Comparison of ENCODE assay signal across 1 cellular context in the genomic region with DNA sequence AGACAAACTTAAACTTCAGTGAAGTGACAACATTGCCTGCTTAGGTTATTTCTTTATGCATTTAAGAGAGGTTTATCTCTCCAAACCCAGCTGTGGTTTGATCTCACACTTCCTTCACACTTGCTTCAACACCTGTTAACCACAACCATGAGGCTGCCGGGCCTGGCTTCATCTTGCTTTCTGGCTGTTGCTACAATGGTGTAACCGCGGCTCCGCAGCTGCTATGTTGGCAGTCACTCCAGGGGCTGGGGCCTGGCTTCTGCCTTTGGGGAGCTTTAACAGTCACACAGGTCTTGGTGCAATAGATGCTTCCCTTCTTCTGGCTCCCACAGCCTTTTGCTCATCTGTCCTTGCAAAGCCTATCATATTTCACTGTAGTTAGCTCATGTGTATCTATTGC.
TF ChIP-seq lines count a peak whose summit lies in the region.

No MANE protein-coding gene starts in this region.

TF ChIP-seq in GM23338, 12 proteins besides CTCF, POLR2A, EP300 and RAD21 (continued from another document):
- TF ChIP-seq POLR2AphosphoS5 (IDR thresholded peaks at IDR 0.05; ENCODE audit: low read depth): no peak
- TF ChIP-seq NANOG (IDR thresholded peaks at IDR 0.05; ENCODE audit: borderline replicate concordance): no peak
- TF ChIP-seq, protein P1, sequence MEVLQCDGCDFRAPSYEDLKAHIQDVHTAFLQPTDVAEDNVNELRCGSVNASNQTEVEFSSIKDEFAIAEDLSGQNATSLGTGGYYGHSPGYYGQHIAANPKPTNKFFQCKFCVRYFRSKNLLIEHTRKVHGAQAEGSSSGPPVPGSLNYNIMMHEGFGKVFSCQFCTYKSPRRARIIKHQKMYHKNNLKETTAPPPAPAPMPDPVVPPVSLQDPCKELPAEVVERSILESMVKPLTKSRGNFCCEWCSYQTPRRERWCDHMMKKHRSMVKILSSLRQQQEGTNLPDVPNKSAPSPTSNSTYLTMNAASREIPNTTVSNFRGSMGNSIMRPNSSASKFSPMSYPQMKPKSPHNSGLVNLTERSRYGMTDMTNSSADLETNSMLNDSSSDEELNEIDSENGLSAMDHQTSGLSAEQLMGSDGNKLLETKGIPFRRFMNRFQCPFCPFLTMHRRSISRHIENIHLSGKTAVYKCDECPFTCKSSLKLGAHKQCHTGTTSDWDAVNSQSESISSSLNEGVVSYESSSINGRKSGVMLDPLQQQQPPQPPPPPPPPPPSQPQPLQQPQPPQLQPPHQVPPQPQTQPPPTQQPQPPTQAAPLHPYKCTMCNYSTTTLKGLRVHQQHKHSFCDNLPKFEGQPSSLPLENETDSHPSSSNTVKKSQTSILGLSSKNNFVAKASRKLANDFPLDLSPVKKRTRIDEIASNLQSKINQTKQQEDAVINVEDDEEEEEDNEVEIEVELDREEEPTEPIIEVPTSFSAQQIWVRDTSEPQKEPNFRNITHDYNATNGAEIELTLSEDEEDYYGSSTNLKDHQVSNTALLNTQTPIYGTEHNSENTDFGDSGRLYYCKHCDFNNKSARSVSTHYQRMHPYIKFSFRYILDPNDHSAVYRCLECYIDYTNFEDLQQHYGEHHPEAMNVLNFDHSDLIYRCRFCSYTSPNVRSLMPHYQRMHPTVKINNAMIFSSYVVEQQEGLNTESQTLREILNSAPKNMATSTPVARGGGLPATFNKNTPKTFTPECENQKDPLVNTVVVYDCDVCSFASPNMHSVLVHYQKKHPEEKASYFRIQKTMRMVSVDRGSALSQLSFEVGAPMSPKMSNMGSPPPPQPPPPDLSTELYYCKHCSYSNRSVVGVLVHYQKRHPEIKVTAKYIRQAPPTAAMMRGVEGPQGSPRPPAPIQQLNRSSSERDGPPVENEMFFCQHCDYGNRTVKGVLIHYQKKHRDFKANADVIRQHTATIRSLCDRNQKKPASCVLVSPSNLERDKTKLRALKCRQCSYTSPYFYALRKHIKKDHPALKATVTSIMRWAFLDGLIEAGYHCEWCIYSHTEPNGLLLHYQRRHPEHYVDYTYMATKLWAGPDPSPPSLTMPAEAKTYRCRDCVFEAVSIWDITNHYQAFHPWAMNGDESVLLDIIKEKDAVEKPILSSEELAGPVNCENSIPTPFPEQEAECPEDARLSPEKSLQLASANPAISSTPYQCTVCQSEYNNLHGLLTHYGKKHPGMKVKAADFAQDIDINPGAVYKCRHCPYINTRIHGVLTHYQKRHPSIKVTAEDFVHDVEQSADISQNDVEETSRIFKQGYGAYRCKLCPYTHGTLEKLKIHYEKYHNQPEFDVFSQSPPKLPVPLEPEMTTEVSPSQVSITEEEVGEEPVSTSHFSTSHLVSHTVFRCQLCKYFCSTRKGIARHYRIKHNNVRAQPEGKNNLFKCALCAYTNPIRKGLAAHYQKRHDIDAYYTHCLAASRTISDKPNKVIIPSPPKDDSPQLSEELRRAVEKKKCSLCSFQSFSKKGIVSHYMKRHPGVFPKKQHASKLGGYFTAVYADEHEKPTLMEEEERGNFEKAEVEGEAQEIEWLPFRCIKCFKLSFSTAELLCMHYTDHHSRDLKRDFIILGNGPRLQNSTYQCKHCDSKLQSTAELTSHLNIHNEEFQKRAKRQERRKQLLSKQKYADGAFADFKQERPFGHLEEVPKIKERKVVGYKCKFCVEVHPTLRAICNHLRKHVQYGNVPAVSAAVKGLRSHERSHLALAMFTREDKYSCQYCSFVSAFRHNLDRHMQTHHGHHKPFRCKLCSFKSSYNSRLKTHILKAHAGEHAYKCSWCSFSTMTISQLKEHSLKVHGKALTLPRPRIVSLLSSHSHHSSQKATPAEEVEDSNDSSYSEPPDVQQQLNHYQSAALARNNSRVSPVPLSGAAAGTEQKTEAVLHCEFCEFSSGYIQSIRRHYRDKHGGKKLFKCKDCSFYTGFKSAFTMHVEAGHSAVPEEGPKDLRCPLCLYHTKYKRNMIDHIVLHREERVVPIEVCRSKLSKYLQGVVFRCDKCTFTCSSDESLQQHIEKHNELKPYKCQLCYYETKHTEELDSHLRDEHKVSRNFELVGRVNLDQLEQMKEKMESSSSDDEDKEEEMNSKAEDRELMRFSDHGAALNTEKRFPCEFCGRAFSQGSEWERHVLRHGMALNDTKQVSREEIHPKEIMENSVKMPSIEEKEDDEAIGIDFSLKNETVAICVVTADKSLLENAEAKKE (CRISPR knock-in tag; IDR thresholded peaks at IDR 0.05): no peak
- TF ChIP-seq EZH2phosphoT487 (IDR thresholded peaks at IDR 0.05; ENCODE audit: unreplicated experiment): no peak
